1 cellular context compared by ENCODE assay signal in the genomic region with DNA sequence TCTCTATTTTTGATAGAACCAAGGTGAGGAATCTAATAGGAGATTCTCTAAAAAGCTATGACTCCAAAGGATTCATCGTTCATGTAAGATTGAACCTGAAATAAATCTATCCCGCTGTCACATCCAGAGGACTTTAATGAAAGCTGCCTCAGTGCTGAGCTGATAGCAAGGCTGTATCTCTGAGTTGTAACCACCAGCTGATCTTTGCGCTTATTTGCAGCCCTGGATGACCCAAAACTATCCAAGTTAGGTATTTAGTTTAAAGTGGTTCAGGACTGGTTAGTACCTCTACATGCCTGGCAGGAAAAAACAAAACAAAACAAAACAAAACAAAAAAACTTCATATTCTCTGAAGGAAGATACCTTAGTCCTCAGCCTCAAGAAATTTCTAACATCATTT.
TF ChIP-seq lines count a peak whose summit lies in the region.

No MANE protein-coding gene starts in this region.

TF ChIP-seq in HepG2, 621 proteins besides CTCF, POLR2A, EP300 and RAD21:
- TF ChIP-seq, protein P1, sequence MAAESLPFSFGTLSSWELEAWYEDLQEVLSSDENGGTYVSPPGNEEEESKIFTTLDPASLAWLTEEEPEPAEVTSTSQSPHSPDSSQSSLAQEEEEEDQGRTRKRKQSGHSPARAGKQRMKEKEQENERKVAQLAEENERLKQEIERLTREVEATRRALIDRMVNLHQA (CRISPR knock-in tag; IDR thresholded peaks at IDR 0.05), result no peak
- TF ChIP-seq, protein P2, sequence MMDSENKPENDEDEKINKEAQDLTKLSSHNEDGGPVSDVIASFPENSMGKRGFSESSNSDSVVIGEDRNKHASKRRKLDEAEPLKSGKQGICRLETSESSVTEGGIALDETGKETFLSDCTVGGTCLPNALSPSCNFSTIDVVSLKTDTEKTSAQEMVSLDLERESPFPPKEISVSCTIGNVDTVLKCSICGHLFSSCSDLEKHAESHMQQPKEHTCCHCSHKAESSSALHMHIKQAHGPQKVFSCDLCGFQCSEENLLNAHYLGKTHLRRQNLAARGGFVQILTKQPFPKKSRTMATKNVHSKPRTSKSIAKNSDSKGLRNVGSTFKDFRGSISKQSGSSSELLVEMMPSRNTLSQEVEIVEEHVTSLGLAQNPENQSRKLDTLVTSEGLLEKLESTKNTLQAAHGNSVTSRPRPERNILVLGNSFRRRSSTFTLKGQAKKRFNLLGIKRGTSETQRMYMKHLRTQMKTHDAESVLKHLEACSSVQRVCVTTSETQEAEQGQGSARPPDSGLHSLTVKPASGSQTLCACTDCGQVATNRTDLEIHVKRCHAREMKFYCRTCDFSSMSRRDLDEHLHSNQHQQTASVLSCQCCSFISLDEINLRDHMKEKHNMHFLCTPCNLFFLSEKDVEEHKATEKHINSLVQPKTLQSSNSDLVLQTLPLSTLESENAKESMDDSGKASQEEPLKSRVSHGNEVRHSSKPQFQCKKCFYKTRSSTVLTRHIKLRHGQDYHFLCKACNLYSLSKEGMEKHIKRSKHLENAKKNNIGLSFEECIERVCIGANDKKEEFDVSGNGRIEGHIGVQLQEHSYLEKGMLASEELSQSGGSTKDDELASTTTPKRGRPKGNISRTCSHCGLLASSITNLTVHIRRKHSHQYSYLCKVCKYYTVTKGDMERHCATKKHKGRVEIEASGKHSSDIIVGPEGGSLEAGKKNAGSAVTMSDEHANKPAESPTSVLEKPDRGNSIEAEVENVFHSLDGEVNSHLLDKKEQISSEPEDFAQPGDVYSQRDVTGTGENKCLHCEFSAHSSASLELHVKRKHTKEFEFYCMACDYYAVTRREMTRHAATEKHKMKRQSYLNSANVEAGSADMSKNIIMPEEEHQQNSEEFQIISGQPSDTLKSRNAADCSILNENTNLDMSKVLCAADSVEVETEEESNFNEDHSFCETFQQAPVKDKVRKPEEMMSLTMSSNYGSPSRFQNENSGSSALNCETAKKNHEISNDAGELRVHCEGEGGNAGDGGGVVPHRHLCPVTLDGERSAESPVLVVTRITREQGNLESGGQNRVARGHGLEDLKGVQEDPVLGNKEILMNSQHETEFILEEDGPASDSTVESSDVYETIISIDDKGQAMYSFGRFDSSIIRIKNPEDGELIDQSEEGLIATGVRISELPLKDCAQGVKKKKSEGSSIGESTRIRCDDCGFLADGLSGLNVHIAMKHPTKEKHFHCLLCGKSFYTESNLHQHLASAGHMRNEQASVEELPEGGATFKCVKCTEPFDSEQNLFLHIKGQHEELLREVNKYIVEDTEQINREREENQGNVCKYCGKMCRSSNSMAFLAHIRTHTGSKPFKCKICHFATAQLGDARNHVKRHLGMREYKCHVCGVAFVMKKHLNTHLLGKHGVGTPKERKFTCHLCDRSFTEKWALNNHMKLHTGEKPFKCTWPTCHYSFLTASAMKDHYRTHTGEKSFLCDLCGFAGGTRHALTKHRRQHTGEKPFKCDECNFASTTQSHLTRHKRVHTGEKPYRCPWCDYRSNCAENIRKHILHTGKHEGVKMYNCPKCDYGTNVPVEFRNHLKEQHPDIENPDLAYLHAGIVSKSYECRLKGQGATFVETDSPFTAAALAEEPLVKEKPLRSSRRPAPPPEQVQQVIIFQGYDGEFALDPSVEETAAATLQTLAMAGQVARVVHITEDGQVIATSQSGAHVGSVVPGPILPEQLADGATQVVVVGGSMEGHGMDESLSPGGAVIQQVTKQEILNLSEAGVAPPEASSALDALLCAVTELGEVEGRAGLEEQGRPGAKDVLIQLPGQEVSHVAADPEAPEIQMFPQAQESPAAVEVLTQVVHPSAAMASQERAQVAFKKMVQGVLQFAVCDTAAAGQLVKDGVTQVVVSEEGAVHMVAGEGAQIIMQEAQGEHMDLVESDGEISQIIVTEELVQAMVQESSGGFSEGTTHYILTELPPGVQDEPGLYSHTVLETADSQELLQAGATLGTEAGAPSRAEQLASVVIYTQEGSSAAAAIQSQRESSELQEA (CRISPR knock-in tag; IDR thresholded peaks at IDR 0.05; ENCODE audit: not compliant biosample characterization), result no peak
- TF ChIP-seq KLF9 (CRISPR knock-in tag; IDR thresholded peaks at IDR 0.05; ENCODE audit: low read depth) (no peak), SMC3 (IDR thresholded peaks at IDR 0.05; ENCODE audit: low read length) (no peak), ZBTB46 (CRISPR knock-in tag; IDR thresholded peaks at IDR 0.05; ENCODE audit: borderline replicate concordance) (no peak), PAF1 (CRISPR knock-in tag; IDR thresholded peaks at IDR 0.05) (no peak), PRDM10 (CRISPR knock-in tag; IDR thresholded peaks at IDR 0.05; ENCODE audit: low read depth) (no peak), STAT6 (CRISPR knock-in tag; IDR thresholded peaks at IDR 0.05; ENCODE audit: borderline replicate concordance) (no peak), ZNF615 (CRISPR knock-in tag; IDR thresholded peaks at IDR 0.05; ENCODE audit: borderline replicate concordance) (no peak), ZSCAN29 (CRISPR knock-in tag; conservative IDR thresholded peaks at IDR 0.05) (no peak), ZNF557 (CRISPR knock-in tag; IDR thresholded peaks at IDR 0.05) (no peak), ZGPAT (CRISPR knock-in tag; IDR thresholded peaks at IDR 0.05) (no peak), U2AF1 (optimal IDR thresholded peaks at IDR 0.05; ENCODE audit: low read depth, low read length) (no peak), STAT5B (CRISPR knock-in tag; IDR thresholded peaks at IDR 0.05) (no peak)
